ENCODE assay signal across 9 cellular contexts in genomic region chr6:156866181-156866862, GRCh38.
DNase-seq lines count a peak whose midpoint lies in the region; ATAC-seq and TF ChIP-seq lines count a peak whose summit lies in the region.
"Had no signal": no experiment of that assay in that cellular context is flagged by ENCODE, and none has a peak within 500 bp of the region (broad histone marks: within the 10 kb centered on the region; RNA-seq: fewer than 3 reads in every experiment).

No MANE protein-coding gene starts in this region.

- peak overlapping the region; percentile 74 for H3K4me2 ChIP-seq in osteoblast (ENCODE audit: insufficient read depth, low read length)

- peak overlapping the region; percentile 55 for H3K27ac ChIP-seq in osteoblast (ENCODE audit: low read depth, low read length)
- H3K27ac ChIP-seq: uterus had no signal

- no peaks in the 10 kb centered on the region for H3K36me3 ChIP-seq in osteoblast (ENCODE audit: insufficient read depth, low read length)
- H3K36me3 ChIP-seq: uterus had no signal

- peaks cover 40% of the 10 kb centered on the region for H4K20me1 ChIP-seq in osteoblast (ENCODE audit: insufficient read depth, low read length)

- peaks cover 89% of the 10 kb centered on the region for H3K4me1 Mint-ChIP-seq in central memory CD8-positive, alpha-beta T cell

- peak overlapping the region; percentile 57 for H3K4me3 ChIP-seq in osteoblast (ENCODE audit: insufficient read depth, low read length)
- H3K4me3 ChIP-seq: uterus had no signal

- peak; percentile 39 for DNase-seq in activated CD8-positive, alpha-beta memory T cell treated with anti-CD3 and anti-CD28 coated beads, Interleukin-2, amount 50 U/mL, for 4 hours
- DNase-seq in activated CD8-positive, alpha-beta memory T cell treated with anti-CD3 and anti-CD28 coated beads for 24 hours, result no peak
- no peak for DNase-seq in central memory CD8-positive, alpha-beta T cell (ENCODE audit: low spot score in 2 of 2)
- DNase-seq in osteoblast (ENCODE audit: insufficient read length, low spot score, missing footprints), result peak; percentile 89
- no peak for DNase-seq in HK-2 (ENCODE audit: unreplicated experiment)

- H3K4me3 Mint-ChIP-seq in central memory CD8-positive, alpha-beta T cell, result no peak overlapping the region

- no peaks in the 10 kb centered on the region for H3K9me3 ChIP-seq in osteoblast (ENCODE audit: low read depth, low read length)
- H3K9me3 ChIP-seq: uterus had no signal

- H3K27ac Mint-ChIP-seq in central memory CD8-positive, alpha-beta T cell (ENCODE audit: low read depth), result peak overlapping the region; percentile 1

- ATAC-seq in central memory CD8-positive, alpha-beta T cell (replicated peaks; ENCODE audit: extremely low read depth, poor library complexity, severe bottlenecking), result no peak
- no peak for ATAC-seq in GM21576 (IDR thresholded peaks at IDR 0.05; ENCODE audit: unreplicated experiment)
- ATAC-seq in GM19467 (IDR thresholded peaks at IDR 0.05; ENCODE audit: unreplicated experiment), result no peak

- peaks cover 89% of the 10 kb centered on the region for H3K79me2 ChIP-seq in osteoblast (ENCODE audit: insufficient read depth, low read length)

- H3K9me3 Mint-ChIP-seq in central memory CD8-positive, alpha-beta T cell, result no peaks in the 10 kb centered on the region

- peaks cover 13% of the 10 kb centered on the region for H3K4me1 ChIP-seq in osteoblast (ENCODE audit: insufficient read depth, low read length)

- H3K36me3 Mint-ChIP-seq in central memory CD8-positive, alpha-beta T cell (ENCODE audit: insufficient read depth), result peaks cover 4% of the 10 kb centered on the region

- H3K27me3 ChIP-seq in osteoblast (ENCODE audit: insufficient read depth, low read length), result no peaks in the 10 kb centered on the region
- H3K27me3 ChIP-seq: uterus had no signal

- TF ChIP-seq CTCF in LNCAP (IDR thresholded peaks at IDR 0.05), result peak; percentile 31; the same call in 1 of the 2 replicates
- TF ChIP-seq CTCF in osteoblast (IDR thresholded peaks at IDR 0.05; ENCODE audit: extremely low read depth, low read depth, low read length), result peak; percentile 32

- H3K27me3 Mint-ChIP-seq in central memory CD8-positive, alpha-beta T cell, result no peaks in the 10 kb centered on the region

- peak overlapping the region; percentile 7 for H2AFZ ChIP-seq in osteoblast (ENCODE audit: low read length)

Comparison
In these comparisons a context has a peak if more than half of its experiments do, and no peak if none do; other contexts are left out.
1. DNase-seq: peak in activated CD8-positive, alpha-beta memory T cell treated with anti-CD3 and anti-CD28 coated beads, Interleukin-2, amount 50 U/mL, for 4 hours (single experiment) and osteoblast (single experiment); none in activated CD8-positive, alpha-beta memory T cell treated with anti-CD3 and anti-CD28 coated beads for 24 hours (single experiment), central memory CD8-positive, alpha-beta T cell (0 of 2) and HK-2 (single experiment).